In the genomic region with DNA sequence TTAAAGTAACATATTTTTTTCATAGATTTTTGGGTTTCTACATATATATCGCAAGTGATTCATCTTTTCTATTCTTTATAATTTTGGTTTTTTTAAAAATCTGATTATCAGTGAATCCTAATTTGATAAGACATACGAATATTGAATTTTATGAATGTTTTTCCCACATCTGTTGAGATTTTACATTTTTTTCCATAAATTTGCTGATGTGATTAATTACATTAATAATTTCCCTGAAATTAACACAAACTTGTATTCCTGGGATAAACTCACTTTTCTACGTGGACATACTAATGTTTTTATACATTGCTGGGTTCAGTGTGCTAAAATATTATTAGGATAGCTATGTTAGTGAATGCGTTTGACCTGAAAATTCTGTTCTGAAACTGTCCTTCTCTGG, we compare ENCODE assay signal across 26 cellular contexts.
"Had no signal": no experiment of that assay in that cellular context is flagged by ENCODE, and none has a peak within 500 bp of the region (broad histone marks: within the 10 kb centered on the region; RNA-seq: fewer than 3 reads in every experiment).

No MANE protein-coding gene starts in this region.

- H3K27ac Mint-ChIP-seq: nephron; neural progenitor cell; stimulated activated naive B cell treated with anti-CD40 and anti-IgM and Interleukin-4, amounts not matched to agents 10 μg/mL and 1 μg/mL and 100 μg/mL, for 72 hours; stimulated activated naive CD8-positive, alpha-beta T cell treated with anti-CD3 and anti-CD28 coated beads, Interleukin-15, Interleukin-2, amounts not matched to agents 100 ng/mL and 50 ng/mL, for 24 hours had no signal

- H3K4me1 Mint-ChIP-seq: nephron, neural progenitor cell had no signal

- ATAC-seq: foreskin keratinocyte; heart right ventricle; left ventricle myocardium superior; lower lobe of right lung; right lobe of liver; stimulated activated naive B cell treated with anti-CD40 and anti-IgM and Interleukin-4, amounts not matched to agents 10 μg/mL and 1 μg/mL and 100 μg/mL, for 72 hours had no signal

- H3K4me1 ChIP-seq: esophagus muscularis mucosa, lower lobe of right lung, neural progenitor cell, parathyroid adenoma, right lobe of liver, tibial nerve, upper lobe of left lung had no signal

- H3K4me2 ChIP-seq: neural progenitor cell had no signal

- H3K27ac ChIP-seq: coronary artery, esophagus muscularis mucosa, foreskin keratinocyte, heart right ventricle, lower lobe of right lung, neural progenitor cell, parathyroid adenoma, right lobe of liver, thoracic aorta, tibial nerve, upper lobe of left lung had no signal

- H3K4me3 Mint-ChIP-seq: nephron; neural progenitor cell; stimulated activated naive B cell treated with anti-CD40 and anti-IgM and Interleukin-4, amounts not matched to agents 10 μg/mL and 1 μg/mL and 100 μg/mL, for 72 hours; stimulated activated naive CD8-positive, alpha-beta T cell treated with anti-CD3 and anti-CD28 coated beads, Interleukin-15, Interleukin-2, amounts not matched to agents 100 ng/mL and 50 ng/mL, for 24 hours had no signal

- H3K9me3 Mint-ChIP-seq: nephron; neural progenitor cell; stimulated activated naive B cell treated with anti-CD40 and anti-IgM and Interleukin-4, amounts not matched to agents 10 μg/mL and 1 μg/mL and 100 μg/mL, for 72 hours; stimulated activated naive CD8-positive, alpha-beta T cell treated with anti-CD3 and anti-CD28 coated beads, Interleukin-15, Interleukin-2, amounts not matched to agents 100 ng/mL and 50 ng/mL, for 24 hours had no signal

- H3K4me3 ChIP-seq: coronary artery, esophagus muscularis mucosa, heart right ventricle, lower lobe of right lung, neural progenitor cell, right lobe of liver, thoracic aorta, tibial nerve, upper lobe of left lung had no signal

- FAIRE-seq: endothelial cell of umbilical vein, small intestine, urothelium cell line had no signal

- DNase-seq: dermis blood vessel endothelial cell; effector memory CD4-positive, alpha-beta T cell; foreskin keratinocyte; glutamatergic neuron; heart right ventricle; hippocampal formation; islet precursor cell; left ventricle myocardium superior; lower lobe of right lung; right lobe of liver; small intestine; stimulated activated CD4-positive, alpha-beta T cell treated with anti-CD3 and anti-CD28 coated beads, Interleukin-15, amount 100 ng/mL, for 24 hours; stimulated activated CD4-positive, alpha-beta T cell treated with anti-CD3 and anti-CD28 coated beads, Interleukin-2, amount 100 ng/mL, for 48 hours; stimulated activated naive B cell treated with anti-CD40 and anti-IgM and Interleukin-4, amounts not matched to agents 10 μg/mL and 1 μg/mL and 100 μg/mL, for 72 hours; upper lobe of left lung had no signal

- H3K27me3 Mint-ChIP-seq: progenitor cell of endocrine pancreas; stimulated activated naive B cell treated with anti-CD40 and anti-IgM and Interleukin-4, amounts not matched to agents 10 μg/mL and 1 μg/mL and 100 μg/mL, for 72 hours; stimulated activated naive CD8-positive, alpha-beta T cell treated with anti-CD3 and anti-CD28 coated beads, Interleukin-15, Interleukin-2, amounts not matched to agents 100 ng/mL and 50 ng/mL, for 24 hours had no signal

- H3K9me3 ChIP-seq: esophagus muscularis mucosa, heart right ventricle, lower lobe of right lung, right lobe of liver, thoracic aorta, tibial nerve, upper lobe of left lung had no signal
